22 cellular contexts compared by ENCODE assay signal in the genomic region with DNA sequence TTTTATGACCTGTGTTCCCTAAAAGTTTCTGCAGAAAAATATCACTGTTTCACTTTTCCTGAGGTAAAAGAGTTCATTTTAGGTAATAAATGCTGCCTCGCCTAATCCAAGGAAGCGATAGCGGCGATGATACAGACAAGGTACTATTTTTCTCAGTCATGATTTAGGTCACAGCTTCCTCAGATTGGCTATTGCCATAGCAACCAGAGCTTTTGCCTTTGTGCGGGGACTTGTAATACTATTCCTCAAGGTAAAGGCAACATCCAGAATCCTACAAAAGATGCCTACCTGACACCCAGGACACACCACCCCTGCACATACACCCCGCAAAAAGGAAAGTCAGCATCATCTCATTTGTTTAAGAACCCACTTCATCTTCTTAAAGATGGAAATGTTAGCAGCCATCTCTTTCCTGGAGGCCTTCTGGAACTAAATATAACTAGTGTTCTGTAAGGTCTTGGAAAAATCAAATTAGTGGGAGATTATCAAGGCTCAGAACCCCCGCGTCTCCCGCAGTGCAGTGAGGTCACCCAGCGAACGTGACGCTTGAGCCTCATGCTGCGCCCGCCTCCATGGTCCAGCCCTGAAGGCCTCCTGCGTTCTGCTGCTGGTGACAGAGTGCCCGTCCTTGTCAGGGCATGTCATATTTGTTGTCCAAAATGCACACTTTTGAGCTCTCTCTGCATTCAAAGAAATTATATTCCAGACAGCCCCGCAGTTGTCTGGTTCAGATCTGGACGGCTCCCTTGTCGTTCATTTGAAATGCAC.
"Had no signal": no experiment of that assay in that cellular context is flagged by ENCODE, and none has a peak within 500 bp of the region (broad histone marks: within the 10 kb centered on the region; RNA-seq: fewer than 3 reads in every experiment).

No MANE protein-coding gene starts in this region.

- H3K36me3 ChIP-seq: MG63 had no signal

- H3K9me2 ChIP-seq: SK-N-SH had no signal

- H3K27me3 ChIP-seq: MG63 had no signal

- H3K4me2 ChIP-seq: SK-N-SH had no signal

- H3K4me3 ChIP-seq: MG63 had no signal

- H3K9ac ChIP-seq: SK-N-SH had no signal

- H3K9me3 ChIP-seq: MG63, SK-N-SH had no signal

- H3K27ac ChIP-seq: HL-60 had no signal

- DNase-seq: Karpas-422, KBM-7, MG63, NCI-H1092, NCI-H1105 treated with DMSO at 0.1 percent for 48 hours, NCI-H1417 treated with DMSO at 0.1 percent for 48 hours, NCI-H146, NCI-H1694 treated with DMSO at 0.1 percent for 48 hours, NCI-H1930, NCI-H2081, NCI-H2171, NCI-H226, NCI-H446, NCI-H510A, NCI-H524 treated with DMSO at 0.1 percent for 48 hours, NCI-H69, NCI-H774, RPMI8226, SHP77, SK-N-SH, SW 1271 had no signal
